10 cellular contexts compared by ENCODE assay signal in genomic region chrX:70453024-70453618, GRCh38. TPM values are rescaled to one million over a fixed set of nuclear protein-coding genes. Genes with fewer than 3 reads are reported as not detected.
A peak's percentile ranks its signal among the peaks of the same experiment; 100 is the strongest.
DNase-seq lines count a peak whose midpoint lies in the region; ATAC-seq, FAIRE-seq and TF ChIP-seq lines count a peak whose summit lies in the region.
"Had no signal": no experiment of that assay in that cellular context is flagged by ENCODE, and none has a peak within 500 bp of the region (broad histone marks: within the 10 kb centered on the region; RNA-seq: fewer than 3 reads in every experiment).

No MANE protein-coding gene starts in this region.

- peaks cover 6% of the 10 kb centered on the region for H3K4me1 Mint-ChIP-seq in Caco-2 (ENCODE audit: low read depth, unreplicated experiment)

- peak overlapping the region; percentile 41 for H3K4me3 ChIP-seq in Caco-2 (ENCODE audit: low read depth, low read length)
- H3K4me3 ChIP-seq in NT2/D1 (ENCODE audit: insufficient read length, low read depth) = peak overlapping the region; percentile 59
- peak overlapping the region; percentile 30 to 65 (median 36); a peak in 7 of 8 replicates for H3K4me3 ChIP-seq in H1 (ENCODE audit: extremely low read depth in 1 of 4, insufficient read depth in 2 of 4, low read depth in 3 of 4, low read length in 4 of 4)
- H3K4me3 ChIP-seq in trophoblast cell (ENCODE audit: low read depth, low read length) = no peak overlapping the region
- no peak overlapping the region for H3K4me3 ChIP-seq in MG63

- H3K4me3 Mint-ChIP-seq in Caco-2 (ENCODE audit: unreplicated experiment) = peak overlapping the region; percentile 93

- TF ChIP-seq POLR2A in H1 (IDR thresholded peaks at IDR 0.05; ENCODE audit: control extremely low read depth in 1 of 2, low read depth in 2 of 2, low read length in 2 of 2) = no peak

- H2BK5ac ChIP-seq in H1 (ENCODE audit: low read depth, low read length) = no peak overlapping the region
- no peak overlapping the region for H2BK5ac ChIP-seq in trophoblast cell (ENCODE audit: low read depth, low read length, poor library complexity)

- H3K9ac ChIP-seq in NT2/D1 (ENCODE audit: insufficient read length, low read depth) (peak overlapping the region; percentile 80), H1 (replicated peaks in 1 of 4; ENCODE audit: extremely low read depth in 1 of 4, low read depth in 3 of 4, low read length in 3 of 4) (no peak overlapping the region), trophoblast cell (ENCODE audit: low read length) (no peak overlapping the region)

- CTCF ChIA-PET in Caco-2 (lab: Charles Lee) (interaction anchor here (0.9 to 1.4 kb wide), 3 partner anchors 30 to 216 kb away, joined by 3 to 7 read pairs (median 3); partner anchors contain the start of gene GDPD2), H1 (lab: Charles Lee; ENCODE audit: partially characterized antibody) (interaction anchor here (0.6 to 2.1 kb wide), 8 partner anchors 10 to 416 kb away, joined by 3 to 10 read pairs (median 5); no protein-coding TSS in a partner anchor)

- POLR2A ChIA-PET in Caco-2 (lab: Charles Lee) = no interaction called here
- POLR2A ChIA-PET in H1 (lab: Charles Lee; ENCODE audit: partially characterized antibody) = interaction anchor here (1.2 to 1.7 kb wide), 4 partner anchors 18 to 56 kb away, joined by 3 to 6 read pairs (median 4); partner anchors contain the start of gene GDPD2

- H3K18ac ChIP-seq in H1 (ENCODE audit: extremely low read depth, low read length) = no peak overlapping the region
- H3K18ac ChIP-seq in trophoblast cell (ENCODE audit: low read length) = no peak overlapping the region

- H3K23ac ChIP-seq in H1 (ENCODE audit: insufficient read length) (no peak overlapping the region), trophoblast cell (ENCODE audit: low read length) (no peak overlapping the region)

- TF ChIP-seq CTCF in Caco-2 (IDR thresholded peaks at IDR 0.05; ENCODE audit: insufficient read depth in 1 of 2, low read depth in 1 of 2, low read length in 1 of 2, severe bottlenecking in 1 of 2, unreplicated experiment in 1 of 2) = no peak
- TF ChIP-seq CTCF in H1 (IDR thresholded peaks at IDR 0.05; ENCODE audit: control extremely low read depth in 1 of 3, insufficient read depth in 1 of 3, low read depth in 1 of 3, low read length in 3 of 3) = no peak

- peaks cover 16% of the 10 kb centered on the region; the same call in 1 of the 2 replicates for H3K4me1 ChIP-seq in Caco-2
- peaks cover 8% of the 10 kb centered on the region for H3K4me1 ChIP-seq in NT2/D1 (ENCODE audit: insufficient read depth, insufficient read length)
- peaks cover 0 to 17% (median 5%) of the 10 kb centered on the region in 4 experiments; a peak in 6 of 7 replicates for H3K4me1 ChIP-seq in H1 (replicated peaks in 1 of 4; ENCODE audit: control insufficient read depth in 3 of 4, insufficient read depth in 4 of 4, low read length in 3 of 4)
- peaks cover 10 to 11% of the 10 kb centered on the region in 2 experiments for H3K4me1 ChIP-seq in trophoblast cell (ENCODE audit: control insufficient read depth in 1 of 2, insufficient read depth in 2 of 2, low read length in 2 of 2)

- peaks cover 26% of the 10 kb centered on the region for H3K36me3 Mint-ChIP-seq in Caco-2 (ENCODE audit: insufficient read depth, unreplicated experiment)

- H2AK5ac ChIP-seq in H1 (ENCODE audit: low read depth, low read length) = 0 out of 2 replicates have a peak overlapping the region, but pooled peaks have one; percentile 13
- H2AK5ac ChIP-seq in trophoblast cell (ENCODE audit: low read length) = no peak overlapping the region

- peaks cover 0 to 3% of the 10 kb centered on the region in 2 experiments for H4K20me1 ChIP-seq in H1 (replicated peaks in 1 of 2; ENCODE audit: control insufficient read depth in 1 of 2, insufficient read depth in 2 of 2, low read length in 2 of 2)

- H3K4me2 ChIP-seq in H1 (ENCODE audit: insufficient read depth in 1 of 2, low read depth in 2 of 2, low read length in 2 of 2) (peak overlapping the region; percentile 60 to 64), trophoblast cell (ENCODE audit: low read length) (peak overlapping the region; percentile 78)

- H3K27me3 ChIP-seq in Caco-2 (replicated peaks; ENCODE audit: control insufficient read depth, insufficient read depth, low read length) (no peaks in the 10 kb centered on the region), NT2/D1 (ENCODE audit: insufficient read depth, insufficient read length) (peaks cover 8% of the 10 kb centered on the region), H1 (replicated peaks in 1 of 4; ENCODE audit: control insufficient read depth in 3 of 4, extremely low read depth in 1 of 4, insufficient read depth in 3 of 4, low read length in 3 of 4) (no peaks in the 10 kb centered on the region), trophoblast cell (ENCODE audit: insufficient read depth, low read length) (no peaks in the 10 kb centered on the region), MG63 (no peaks in the 10 kb centered on the region)

- TF ChIP-seq EP300 in H1 (IDR thresholded peaks at IDR 0.05; ENCODE audit: borderline replicate concordance in 1 of 2, low read depth in 2 of 2, low read length in 2 of 2) = no peak

- H4K5ac ChIP-seq in H1 (ENCODE audit: insufficient read length, low read depth, low read length) = no peak overlapping the region

- DNase-seq in Caco-2 (no peak), NT2/D1 (ENCODE audit: low read depth, low spot score) (no peak), H1 (ENCODE audit: low read depth in 1 of 2, low spot score in 2 of 2) (no peak), trophoblast cell (no peak), MG63 (no peak), HK-2 (ENCODE audit: unreplicated experiment) (no peak)
- DNase-seq: stimulated activated CD4-positive, alpha-beta T cell treated with anti-CD3 and anti-CD28 coated beads, Interleukin-15, amount 100 ng/mL, for 24 hours had no signal

- H3K4ac ChIP-seq in H1 (replicated peaks; ENCODE audit: insufficient read length, low read depth, low read length) = no peak overlapping the region
- H3K4ac ChIP-seq in trophoblast cell (ENCODE audit: low read depth, low read length) = no peak overlapping the region

- no peak overlapping the region for H4K91ac ChIP-seq in H1 (replicated peaks; ENCODE audit: insufficient read length, low read length)
- peak overlapping the region; percentile 95 for H4K91ac ChIP-seq in trophoblast cell (ENCODE audit: low read depth, low read length)

- no peak overlapping the region for H2BK20ac ChIP-seq in H1 (ENCODE audit: low read length)

- ATAC-seq in GM18519 (IDR thresholded peaks at IDR 0.05; ENCODE audit: low FRiP score, unreplicated experiment) = no peak
- ATAC-seq in HG03520 (IDR thresholded peaks at IDR 0.05; ENCODE audit: unreplicated experiment) = no peak

- H2BK120ac ChIP-seq in H1 (replicated peaks; ENCODE audit: low read depth, low read length) (no peak overlapping the region), trophoblast cell (ENCODE audit: insufficient read depth, low read length, poor library complexity) (peak overlapping the region; percentile 89)

- H3K14ac ChIP-seq in H1 (ENCODE audit: insufficient read length) (no peak overlapping the region), trophoblast cell (ENCODE audit: low read length) (peak overlapping the region; percentile 75)

- 92% methylated on average over 3 of the region's 5 CpGs; no CpG with 5 or more reads in 1 of the 2 experiments for WGBS in H1 (ENCODE audit: extremely low coverage in 1 of 2, insufficient coverage in 1 of 2, insufficient read length in 1 of 2, insufficient replicate concordance in 2 of 2, low coverage in 1 of 2, low lambda C conversion rate in 2 of 2, missing lambda C conversion rate in 1 of 2), 2 experiments
- WGBS in trophoblast cell (ENCODE audit: extremely low coverage, insufficient coverage, insufficient read length) = no CpG with 5 or more reads among the region's 5 CpGs

- H3K9me3 Mint-ChIP-seq in Caco-2 (ENCODE audit: unreplicated experiment) = no peaks in the 10 kb centered on the region

- no peak overlapping the region for H4K12ac ChIP-seq in trophoblast cell (ENCODE audit: low read depth, low read length)

- no peaks in the 10 kb centered on the region; the same call in 1 of the 2 replicates for H3K79me1 ChIP-seq in H1 (ENCODE audit: low read depth, low read length)
- peaks cover 17% of the 10 kb centered on the region for H3K79me1 ChIP-seq in trophoblast cell (ENCODE audit: low read length)

- H3K36me3 ChIP-seq in Caco-2 (ENCODE audit: control insufficient read depth, insufficient read depth, low read length) (no peaks in the 10 kb centered on the region), NT2/D1 (ENCODE audit: insufficient read depth, insufficient read length, low read length) (peaks cover 8% of the 10 kb centered on the region), H1 (ENCODE audit: control insufficient read depth in 2 of 4, insufficient read depth in 4 of 4, low read length in 3 of 4) (peaks cover 0 to 6% (median under 1%) of the 10 kb centered on the region in 4 experiments; a peak in 3 of 8 replicates), trophoblast cell (ENCODE audit: control insufficient read depth in 1 of 2, insufficient read depth in 2 of 2, low read length in 2 of 2) (no peaks in the 10 kb centered on the region), MG63 (no peaks in the 10 kb centered on the region)

- H3K23me2 ChIP-seq in H1 (ENCODE audit: low read depth, low read length) = peaks cover 8% of the 10 kb centered on the region

- no peak for FAIRE-seq in H1 (lab: Jason Lieb, UNC)

- H3K27me3 Mint-ChIP-seq in Caco-2 (ENCODE audit: insufficient read depth, unreplicated experiment) = no peaks in the 10 kb centered on the region

- BruUV-seq in Caco-2 (replicated peaks; lab: Mats Ljungman, UMichigan) = no TSS peak

- H3K79me2 ChIP-seq in H1 (ENCODE audit: control insufficient read depth in 1 of 2, insufficient read depth in 2 of 2, low read length in 2 of 2) = peaks cover 14 to 29% of the 10 kb centered on the region in 2 experiments
- peaks cover 9% of the 10 kb centered on the region for H3K79me2 ChIP-seq in trophoblast cell (ENCODE audit: control insufficient read depth, insufficient read depth, low read length, poor library complexity)

- no peak overlapping the region for H3K56ac ChIP-seq in H1 (replicated peaks; ENCODE audit: insufficient read length, low read depth, low read length)

- H3K27ac ChIP-seq in H1 (ENCODE audit: low read depth, low read length) (no peak overlapping the region), trophoblast cell (ENCODE audit: low read depth, low read length) (no peak overlapping the region)

- H4K8ac ChIP-seq in H1 (ENCODE audit: extremely low read depth, insufficient read depth, low read length) (no peak overlapping the region), trophoblast cell (ENCODE audit: low read depth, low read length) (peak overlapping the region; percentile 89)

- H3K27ac Mint-ChIP-seq in Caco-2 (ENCODE audit: unreplicated experiment) = peak overlapping the region; percentile 60

- H2BK12ac ChIP-seq in H1 (ENCODE audit: low read depth, low read length) (no peak overlapping the region), trophoblast cell (ENCODE audit: low read length) (no peak overlapping the region)

- intact Hi-C loops in Caco-2 (cut with micrococcal nuclease; ENCODE audit: unreplicated experiment) = loop anchor here (10.0 kb wide), 1 partner anchor 52 kb away; no protein-coding TSS in a partner anchor

- TF ChIP-seq RAD21 in H1 (IDR thresholded peaks at IDR 0.05 in 1 of 2, conservative IDR thresholded peaks at IDR 0.05 in 1 of 2; ENCODE audit: low read depth in 2 of 2, low read length in 2 of 2) = no peak

- H2BK15ac ChIP-seq in H1 (ENCODE audit: low read length) = no peak overlapping the region

- H2AFZ ChIP-seq in H1 (ENCODE audit: low read length) (no peak overlapping the region), trophoblast cell (ENCODE audit: insufficient read depth, low read length, poor library complexity) (no peak overlapping the region)

- H3K9me3 ChIP-seq in Caco-2 (no peaks in the 10 kb centered on the region), NT2/D1 (ENCODE audit: insufficient read depth, low read length) (no peaks in the 10 kb centered on the region), H1 (ENCODE audit: insufficient read depth in 2 of 2, low read depth in 1 of 2, low read length in 1 of 2) (no peaks in the 10 kb centered on the region), trophoblast cell (ENCODE audit: insufficient read depth, low read depth, low read length) (no peaks in the 10 kb centered on the region), MG63 (no peaks in the 10 kb centered on the region)

RNA-seq across cellular contexts. Expression of gene DLG3, which starts 8.5 kb away (rescaled TPM):
- 56.9 and 58.5 TPM in 2 replicates for total RNA-seq in Caco-2 (2022)
- total RNA-seq in H1 (2021; fragmentation: NEBNext Ultra II Directional; extraction: Animal tissue kit (Norgen Biotek cat#: 25700)) = 57.1 and 63.8 TPM in 2 replicates
- 22.4 and 29.2 TPM in 2 replicates for polyA plus RNA-seq in H1 (2011; rRNA removed)
- polyA plus RNA-seq in H1 (2011; cell fraction: cytosol; rRNA removed) = 33.4 TPM
- polyA plus RNA-seq in H1 (2011; cell fraction: nucleus; rRNA removed) = 27.1 TPM
- polyA plus RNA-seq in H1 (2012, experiment 1 of 2) = 35.3 to 48.6 TPM (median 37.3 TPM) in 4 replicates
- polyA plus RNA-seq in H1 (2012, experiment 2 of 2) = 11.5 TPM
- polyA plus RNA-seq in H1 (2013, experiment 1 of 2) = 32.3 TPM
- polyA plus RNA-seq in H1 (2013, experiment 2 of 2) = 36.5 TPM
- 60.1 and 65.3 TPM in 2 replicates for polyA minus RNA-seq in H1 (2011; rRNA and poly(A)+ RNA removed)
- 35.3 TPM for polyA minus RNA-seq in H1 (2011; cell fraction: cytosol; rRNA and poly(A)+ RNA removed)
- polyA minus RNA-seq in H1 (2011; cell fraction: nucleus; rRNA and poly(A)+ RNA removed) = 28.0 TPM
- 18.6 and 22.7 TPM in 2 replicates for polyA plus RNA-seq in trophoblast cell (2013)
- total RNA-seq in MG63 (2014; rRNA removed; shearing (Covaris generic); ENCODE audit: low replicate concordance) = 1.5 and 1.9 TPM in 2 replicates

RNA-seq across cellular contexts. Expression of gene GDPD2, which starts 30.0 kb away (rescaled TPM):
- 1.9 and 2.2 TPM in 2 replicates for total RNA-seq in Caco-2 (2022)
- 25.6 and 27.6 TPM in 2 replicates for total RNA-seq in H1 (2021; fragmentation: NEBNext Ultra II Directional; extraction: Animal tissue kit (Norgen Biotek cat#: 25700))
- polyA plus RNA-seq in H1 (2011; rRNA removed) = 68.3 and 75.5 TPM in 2 replicates
- 65.1 TPM for polyA plus RNA-seq in H1 (2011; cell fraction: cytosol; rRNA removed)
- polyA plus RNA-seq in H1 (2011; cell fraction: nucleus; rRNA removed) = 110 TPM
- 36.7 to 48.2 TPM (median 43.9 TPM) in 4 replicates for polyA plus RNA-seq in H1 (2012, experiment 1 of 2)
- 44.3 TPM for polyA plus RNA-seq in H1 (2012, experiment 2 of 2)
- 24.1 TPM for polyA plus RNA-seq in H1 (2013, experiment 1 of 2)
- 20.7 TPM for polyA plus RNA-seq in H1 (2013, experiment 2 of 2)
- 75.6 and 86.0 TPM in 2 replicates for polyA minus RNA-seq in H1 (2011; rRNA and poly(A)+ RNA removed)
- 23.3 TPM for polyA minus RNA-seq in H1 (2011; cell fraction: cytosol; rRNA and poly(A)+ RNA removed)
- polyA minus RNA-seq in H1 (2011; cell fraction: nucleus; rRNA and poly(A)+ RNA removed) = 30.4 TPM
- polyA plus RNA-seq in trophoblast cell (2013) = 0.47 and 0.57 TPM in 2 replicates
- 0.43 TPM in 1 of 2 replicates, not detected in the other for total RNA-seq in MG63 (2014; rRNA removed; shearing (Covaris generic); ENCODE audit: low replicate concordance)
- total RNA-seq: dermis microvascular lymphatic vessel endothelial cell had no signal

Comparison
In these comparisons a context has a peak if more than half of its experiments do, and no peak if none do; other contexts are left out.
1. H3K4me3 ChIP-seq: peak in Caco-2 (single experiment), NT2/D1 (single experiment) and H1 (4 of 4); none in trophoblast cell (single experiment) and MG63 (single experiment).
2. RNA of gene DLG3, which starts 8.5 kb away (total RNA-seq): 57.1 to 63.8 TPM in H1 and 56.9 to 58.5 TPM in Caco-2; 1.5 to 1.9 TPM in MG63; every median in the first group is over 10 times any median in the second.